Comparison of ENCODE assay signal across 8 cellular contexts in genomic region chr2:135874966-135875365, GRCh38. TPM values are rescaled to one million over a fixed set of nuclear protein-coding genes. Genes with fewer than 3 reads are reported as not detected.
A peak's percentile ranks its signal among the peaks of the same experiment; 100 is the strongest.
DNase-seq lines count a peak whose midpoint lies in the region; ATAC-seq and TF ChIP-seq lines count a peak whose summit lies in the region.

No MANE protein-coding gene starts in this region.

- H2BK5ac ChIP-seq in trophoblast cell (ENCODE audit: low read depth, low read length, poor library complexity): no peak overlapping the region

- H3K9ac ChIP-seq in PC-3 (ENCODE audit: low read length): peak overlapping the region; percentile 97
- H3K9ac ChIP-seq in trophoblast cell (ENCODE audit: low read length): no peak overlapping the region

- H3K18ac ChIP-seq in trophoblast cell (ENCODE audit: low read length): no peak overlapping the region

- no peaks in the 10 kb centered on the region for H3F3A ChIP-seq in PC-3 (ENCODE audit: low read length, unreplicated experiment)

- H3K27ac ChIP-seq in PC-3 (ENCODE audit: low read length) (no peak overlapping the region), trophoblast cell (ENCODE audit: low read depth, low read length) (no peak overlapping the region), caudate nucleus (ENCODE audit: low read depth, low read length) (no peak overlapping the region), body of pancreas (no peak overlapping the region)
- no peak overlapping the region for H3K27ac ChIP-seq in effector memory CD4-positive, alpha-beta T cell (ENCODE audit: insufficient read depth, low read length, poor library complexity, severe bottlenecking)

- BruUV-seq in PC-3 (replicated peaks; lab: Mats Ljungman, UMichigan): TSS peak; percentile 21

- H4K91ac ChIP-seq in trophoblast cell (ENCODE audit: low read depth, low read length): no peak overlapping the region

- H3K4me2 ChIP-seq in PC-3 (ENCODE audit: low read length): peak overlapping the region; percentile 80
- peak overlapping the region; percentile 92 for H3K4me2 ChIP-seq in trophoblast cell (ENCODE audit: low read length)

- no peak overlapping the region for H4K12ac ChIP-seq in trophoblast cell (ENCODE audit: low read depth, low read length)

- WGBS in trophoblast cell (ENCODE audit: extremely low coverage, insufficient coverage, insufficient read length): no CpG with 5 or more reads among the region's 16 CpGs
- 80 to 84% methylated on average over 16 of the region's 16 CpGs for WGBS in body of pancreas, 2 donors

- H3K9me2 ChIP-seq in PC-3 (replicated peaks; ENCODE audit: low read length): no peaks in the 10 kb centered on the region

- H3K79me1 ChIP-seq in trophoblast cell (ENCODE audit: low read length): peaks cover 7% of the 10 kb centered on the region

- CTCF ChIA-PET in PC-3 (lab: Charles Lee): no interaction called here

- no peak for TF ChIP-seq POLR2A in body of pancreas (IDR thresholded peaks at IDR 0.05)

- H3K9me3 ChIP-seq in PC-3 (ENCODE audit: low read length): no peaks in the 10 kb centered on the region
- H3K9me3 ChIP-seq in effector memory CD4-positive, alpha-beta T cell (ENCODE audit: control insufficient read depth, low read length): no peaks in the 10 kb centered on the region
- H3K9me3 ChIP-seq in trophoblast cell (ENCODE audit: insufficient read depth, low read depth, low read length): no peaks in the 10 kb centered on the region
- no peaks in the 10 kb centered on the region for H3K9me3 ChIP-seq in body of pancreas

- H3K4me1 ChIP-seq in PC-3 (ENCODE audit: insufficient read depth, low read length) (peaks cover 17% of the 10 kb centered on the region), trophoblast cell (ENCODE audit: control insufficient read depth in 1 of 2, insufficient read depth in 2 of 2, low read length in 2 of 2) (peaks cover 0 to 6% of the 10 kb centered on the region in 2 experiments), body of pancreas (peaks cover 15% of the 10 kb centered on the region)
- H3K4me1 ChIP-seq in effector memory CD4-positive, alpha-beta T cell (ENCODE audit: control insufficient read depth, insufficient read depth, low read length, poor library complexity, severe bottlenecking): peaks cover 10% of the 10 kb centered on the region

- H4K20me1 ChIP-seq in PC-3 (ENCODE audit: low read length): peaks cover 27% of the 10 kb centered on the region

- ATAC-seq in PC-3 (no peak), body of pancreas (no peak)

- H3K27me3 ChIP-seq in PC-3 (ENCODE audit: low read length) (no peaks in the 10 kb centered on the region), trophoblast cell (ENCODE audit: insufficient read depth, low read length) (no peaks in the 10 kb centered on the region), body of pancreas (no peaks in the 10 kb centered on the region)
- no peaks in the 10 kb centered on the region for H3K27me3 ChIP-seq in effector memory CD4-positive, alpha-beta T cell (replicated peaks; ENCODE audit: control insufficient read depth, insufficient read depth, low read length, poor library complexity, severe bottlenecking)

- H3K79me2 ChIP-seq in PC-3 (ENCODE audit: low read length) (peaks cover 36% of the 10 kb centered on the region), trophoblast cell (ENCODE audit: control insufficient read depth, insufficient read depth, low read length, poor library complexity) (peaks cover 5% of the 10 kb centered on the region)

- no peak overlapping the region for H4K8ac ChIP-seq in trophoblast cell (ENCODE audit: low read depth, low read length)

- no peak overlapping the region for H2BK120ac ChIP-seq in trophoblast cell (ENCODE audit: insufficient read depth, low read length, poor library complexity)

- H2AK5ac ChIP-seq in trophoblast cell (ENCODE audit: low read length): no peak overlapping the region

- H3K36me3 ChIP-seq in PC-3 (ENCODE audit: low read depth, low read length) (peaks cover 11% of the 10 kb centered on the region; the same call in 1 of the 2 replicates), trophoblast cell (ENCODE audit: control insufficient read depth in 1 of 2, insufficient read depth in 2 of 2, low read length in 2 of 2) (peaks cover 5 to 13% of the 10 kb centered on the region in 2 experiments), body of pancreas (replicated peaks in 1 of 2; ENCODE audit: insufficient read depth in 1 of 2, low read depth in 2 of 2) (peaks cover 0 to 2% of the 10 kb centered on the region in 2 donors)
- H3K36me3 ChIP-seq in effector memory CD4-positive, alpha-beta T cell (ENCODE audit: control insufficient read depth, insufficient read depth, low read length): peaks cover 6% of the 10 kb centered on the region

- intact Hi-C loops in PC-3 (cut with micrococcal nuclease) (no loop called here), body of pancreas (cut with DNase I) (no loop called here), posterior vena cava (cut with DNase I) (no loop called here)

- H2BK12ac ChIP-seq in trophoblast cell (ENCODE audit: low read length): no peak overlapping the region

- no peak overlapping the region for H3K14ac ChIP-seq in trophoblast cell (ENCODE audit: low read length)

- DNase-seq in PC-3 (no peak), trophoblast cell (no peak), caudate nucleus (lab: John Stamatoyannopoulos, UW) (no peak), body of pancreas (no peak), NCI-H2227 treated with DMSO at 0.1 percent for 48 hours (lab: John Stamatoyannopoulos, UW) (no peak), posterior vena cava (ENCODE audit: low spot score) (no peak)
- no peak for DNase-seq in effector memory CD4-positive, alpha-beta T cell

- H3K23ac ChIP-seq in trophoblast cell (ENCODE audit: low read length): no peak overlapping the region

- TF ChIP-seq CTCF in PC-3 (conservative IDR thresholded peaks at IDR 0.05; ENCODE audit: low read depth, low read length): no peak
- no peak for TF ChIP-seq CTCF in body of pancreas (IDR thresholded peaks at IDR 0.05)

- H3K4me3 ChIP-seq in GM08714 (ENCODE audit: low read length): peak overlapping the region; percentile 84
- peak overlapping the region; percentile 89 for H3K4me3 ChIP-seq in PC-3 (ENCODE audit: low read length)
- H3K4me3 ChIP-seq in effector memory CD4-positive, alpha-beta T cell (ENCODE audit: insufficient read depth, low read depth, low read length, poor library complexity, severe bottlenecking): peak overlapping the region; percentile 83
- no peak overlapping the region for H3K4me3 ChIP-seq in trophoblast cell (ENCODE audit: low read depth, low read length)
- H3K4me3 ChIP-seq in body of pancreas: no peak overlapping the region

- H2AFZ ChIP-seq in PC-3 (ENCODE audit: low read length) (no peak overlapping the region), trophoblast cell (ENCODE audit: insufficient read depth, low read length, poor library complexity) (no peak overlapping the region)

- H3K4ac ChIP-seq in trophoblast cell (ENCODE audit: low read depth, low read length): no peak overlapping the region

- POLR2A ChIA-PET in PC-3 (lab: Charles Lee; ENCODE audit: unreplicated experiment): interaction anchor here (0.5 kb wide), 1 partner anchor 132 kb away, joined by 4 read pairs; no protein-coding TSS in a partner anchor

RNA-seq across cellular contexts. Expression of gene MCM6, which starts 1.3 kb away (rescaled TPM):
- total RNA-seq in PC-3 (2014; rRNA removed): 39.9 and 61.5 TPM in 2 replicates
- 25.0 and 26.8 TPM in 2 replicates for polyA plus RNA-seq in trophoblast cell (2013)
- total RNA-seq in body of pancreas: 1 to 10 TPM; 1.0 to 4.9 TPM
- 10 to 100 TPM; 14.4 to 15.5 TPM for total RNA-seq in posterior vena cava

RNA-seq across cellular contexts. Expression of gene LCT, which starts 38.0 kb away (rescaled TPM):
- not detected in 2 replicates for total RNA-seq in PC-3 (2014; rRNA removed)
- polyA plus RNA-seq in trophoblast cell (2013): 0.01 TPM in 2 replicates
- not detected for total RNA-seq in body of pancreas
- under 1 TPM in 1 of 2 donors, not detected in 1; 0.05 TPM for total RNA-seq in posterior vena cava

Comparison
In these comparisons a context has a peak if more than half of its experiments do, and no peak if none do; other contexts are left out.
1. H3K4me3 ChIP-seq: peak in GM08714 (single experiment), PC-3 (single experiment) and effector memory CD4-positive, alpha-beta T cell (single experiment); none in trophoblast cell (single experiment) and body of pancreas (0 of 2).